Comparison of ENCODE assay signal across 29 cellular contexts in genomic region chr13:29737061-29737460, GRCh38.
"Had no signal": no experiment of that assay in that cellular context is flagged by ENCODE, and none has a peak within 500 bp of the region (broad histone marks: within the 10 kb centered on the region; RNA-seq: fewer than 3 reads in every experiment).

No MANE protein-coding gene starts in this region.

- H3K27ac ChIP-seq: brain microvascular endothelial cell had no signal

- DNase-seq: activated CD4-positive, alpha-beta memory T cell treated with anti-CD3 and anti-CD28 coated beads for 36 hours; activated CD4-positive, alpha-beta T cell treated with anti-CD3 and anti-CD28 coated beads, Interleukin-2, amount 10 ng/mL, durations not matched to agents 7 days and 5 days; activated CD4-positive, CD25-positive, alpha-beta regulatory T cell; activated CD8-positive, alpha-beta memory T cell treated with anti-CD3 and anti-CD28 coated beads for 24 hours; activated gamma-delta T cell; activated naive CD4-positive, alpha-beta T cell treated with anti-CD3 and anti-CD28 coated beads for 36 hours; activated T-cell treated with anti-CD3 and anti-CD28 coated beads, Interleukin-2, amount 50 U/mL, for 4 hours; amygdala; brain microvascular endothelial cell; MG63; MV-4-11; NCI-H1092 treated with DMSO at 0.1 percent for 48 hours; NCI-H1417 treated with DMSO at 0.1 percent for 48 hours; NCI-H1694; NCI-H2029; NCI-H345; NCI-H510A; NCI-H526 treated with DMSO at 0.1 percent for 48 hours; NCI-H82; NK-92 treated with Interleukin-12 subunit alpha and Interleukin-12 subunit beta, amount 100 ng/mL, for 24 hours; OCI-M1; SIG-M5; T-helper 17 cell; T-helper 9 cell had no signal

- H3K27ac Mint-ChIP-seq: activated CD4-positive, alpha-beta memory T cell treated with anti-CD3 and anti-CD28 coated beads for 36 hours; activated CD4-positive, alpha-beta T cell treated with anti-CD3 and anti-CD28 coated beads, Interleukin-2, amount 10 ng/mL, durations not matched to agents 7 days and 5 days; activated naive CD4-positive, alpha-beta T cell treated with anti-CD3 and anti-CD28 coated beads for 36 hours; activated naive CD8-positive, alpha-beta T cell; activated T-helper 17 cell treated with anti-CD3 and anti-CD28 coated beads, Interleukin-2, amount 50 U/mL, for 72 hours; T-helper 17 cell had no signal

- FAIRE-seq: astrocyte, TTC549 had no signal

- H3K36me3 ChIP-seq: brain microvascular endothelial cell, MG63 had no signal

- H3K4me3 ChIP-seq: MG63 had no signal

- H3K9me3 Mint-ChIP-seq: activated CD4-positive, alpha-beta memory T cell treated with anti-CD3 and anti-CD28 coated beads for 36 hours; activated CD4-positive, alpha-beta T cell treated with anti-CD3 and anti-CD28 coated beads, Interleukin-2, amount 10 ng/mL, durations not matched to agents 7 days and 5 days; activated naive CD4-positive, alpha-beta T cell treated with anti-CD3 and anti-CD28 coated beads for 36 hours; activated T-cell treated with anti-CD3 and anti-CD28 coated beads, Interleukin-2, amount 50 U/mL, for 4 hours; activated T-helper 17 cell treated with anti-CD3 and anti-CD28 coated beads, Interleukin-2, amount 50 U/mL, for 72 hours had no signal

- H3K27me3 ChIP-seq: MG63 had no signal

- H3K4me3 Mint-ChIP-seq: activated CD4-positive, alpha-beta memory T cell treated with anti-CD3 and anti-CD28 coated beads for 36 hours; activated CD4-positive, alpha-beta T cell treated with anti-CD3 and anti-CD28 coated beads, Interleukin-2, amount 10 ng/mL, durations not matched to agents 7 days and 5 days; activated naive CD4-positive, alpha-beta T cell treated with anti-CD3 and anti-CD28 coated beads for 36 hours; activated naive CD8-positive, alpha-beta T cell; activated T-cell treated with anti-CD3 and anti-CD28 coated beads, Interleukin-2, amount 50 U/mL, for 4 hours; activated T-helper 17 cell treated with anti-CD3 and anti-CD28 coated beads, Interleukin-2, amount 50 U/mL, for 72 hours; T-helper 17 cell had no signal

- H3K36me3 Mint-ChIP-seq: activated CD4-positive, alpha-beta memory T cell treated with anti-CD3 and anti-CD28 coated beads for 36 hours; activated naive CD8-positive, alpha-beta T cell had no signal

- ATAC-seq: activated T-cell treated with anti-CD3 and anti-CD28 coated beads, Interleukin-2, amount 50 U/mL, for 4 hours; activated T-helper 17 cell treated with anti-CD3 and anti-CD28 coated beads, Interleukin-2, amount 50 U/mL, for 72 hours; Panc1; T-helper 17 cell had no signal

- H3K9me3 ChIP-seq: MG63 had no signal
